ENCODE assay signal across 8 cellular contexts in the genomic region with DNA sequence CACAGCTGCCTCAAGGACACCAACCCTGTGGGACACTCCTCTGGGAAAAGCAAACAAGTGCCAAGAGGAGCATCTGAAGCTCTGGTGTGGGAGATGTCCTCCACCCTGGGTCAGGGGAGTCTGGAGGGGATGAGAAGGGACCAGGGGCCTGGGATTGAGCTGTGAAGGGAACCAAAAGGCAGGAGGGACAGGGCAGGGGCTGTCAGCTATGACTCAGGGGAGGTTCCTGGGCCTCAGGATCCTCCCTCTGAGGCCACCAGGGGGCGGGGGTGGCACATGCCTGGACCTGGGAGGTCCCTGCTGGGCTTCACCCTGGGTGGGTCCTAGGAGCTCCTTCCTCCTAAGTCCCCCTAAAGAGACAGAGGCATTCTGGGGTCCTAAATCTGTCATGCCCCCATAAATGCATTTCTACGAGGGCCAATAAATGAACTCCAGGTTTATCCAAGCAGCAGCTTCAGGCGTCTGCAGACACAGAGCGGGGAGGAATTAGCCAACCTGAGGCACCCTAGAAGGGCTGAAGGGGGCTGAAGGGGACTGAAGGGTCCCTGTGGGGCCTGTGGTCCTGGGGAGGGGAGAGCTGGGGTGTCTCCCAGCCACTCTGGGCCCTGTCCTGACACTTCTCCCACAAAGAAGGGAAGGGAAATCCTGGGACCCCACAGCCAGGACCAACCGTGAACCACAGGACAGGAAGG. TPM values are rescaled to one million over a fixed set of nuclear protein-coding genes. Genes with fewer than 3 reads are reported as not detected.
DNase-seq lines count a peak whose midpoint lies in the region; ATAC-seq and TF ChIP-seq lines count a peak whose summit lies in the region.

No MANE protein-coding gene starts in this region.

- intact Hi-C loops in Right ventricle myocardium superior (cut with DNase I) (loop anchor here (5.0 kb wide), 1 partner anchor 97 kb away; no protein-coding TSS in a partner anchor), Right ventricle myocardium inferior (cut with DNase I) (no loop called here)

- peaks cover 42% of the 10 kb centered on the region for H3K4me1 Mint-ChIP-seq in stimulated activated memory B cell treated with anti-CD40 and anti-IgM and Interleukin-4, amounts not matched to agents 10 μg/mL and 1 μg/mL and 100 μg/mL, for 72 hours

- TF ChIP-seq CTCF in fibroblast of pulmonary artery (IDR thresholded peaks at IDR 0.05; ENCODE audit: low read length, missing control alignments), result peak; percentile 47

- no peak for ATAC-seq in Right ventricle myocardium superior (ENCODE audit: poor library complexity)
- ATAC-seq in Right ventricle myocardium inferior, result no peak
- peak; percentile 86 for ATAC-seq in SK-N-SH treated with all-trans-retinoic acid at 6 μM for 48 hours
- peak; percentile 56 for ATAC-seq in stimulated activated memory B cell treated with anti-CD40 and anti-IgM and Interleukin-4, amounts not matched to agents 10 μg/mL and 1 μg/mL and 100 μg/mL, for 72 hours
- ATAC-seq in HG02885 (IDR thresholded peaks at IDR 0.05; ENCODE audit: poor library complexity, unreplicated experiment), result no peak

- no peak overlapping the region for H3K4me3 ChIP-seq in fibroblast of pulmonary artery (replicated peaks; ENCODE audit: low read depth, low read length)

- H3K9me3 Mint-ChIP-seq in stimulated activated memory B cell treated with anti-CD40 and anti-IgM and Interleukin-4, amounts not matched to agents 10 μg/mL and 1 μg/mL and 100 μg/mL, for 72 hours, result no peaks in the 10 kb centered on the region

- no peaks in the 10 kb centered on the region for H3K36me3 Mint-ChIP-seq in stimulated activated memory B cell treated with anti-CD40 and anti-IgM and Interleukin-4, amounts not matched to agents 10 μg/mL and 1 μg/mL and 100 μg/mL, for 72 hours

- DNase-seq in Right ventricle myocardium superior, result peak; percentile 50
- DNase-seq in Right ventricle myocardium inferior (ENCODE audit: missing footprints), result no peak
- DNase-seq in fibroblast of pulmonary artery (ENCODE audit: low read depth), result peak; percentile 21
- DNase-seq in H4 (ENCODE audit: low spot score), result no peak
- DNase-seq in NCI-H524 treated with DMSO at 0.1 percent for 48 hours (lab: John Stamatoyannopoulos, UW), result no peak

- H3K4me3 Mint-ChIP-seq in stimulated activated memory B cell treated with anti-CD40 and anti-IgM and Interleukin-4, amounts not matched to agents 10 μg/mL and 1 μg/mL and 100 μg/mL, for 72 hours, result no peak overlapping the region

- peaks cover 40% of the 10 kb centered on the region for H3K27me3 Mint-ChIP-seq in stimulated activated memory B cell treated with anti-CD40 and anti-IgM and Interleukin-4, amounts not matched to agents 10 μg/mL and 1 μg/mL and 100 μg/mL, for 72 hours

- no peak overlapping the region for H3K27ac Mint-ChIP-seq in stimulated activated memory B cell treated with anti-CD40 and anti-IgM and Interleukin-4, amounts not matched to agents 10 μg/mL and 1 μg/mL and 100 μg/mL, for 72 hours

TF ChIP-seq in SK-N-SH treated with all-trans-retinoic acid at 6 μM for 48 hours, 23 proteins besides CTCF, POLR2A, EP300 and RAD21:
- TF ChIP-seq ARNTL (CRISPR knock-in tag; IDR thresholded peaks at IDR 0.05; ENCODE audit: borderline replicate concordance, low read depth), result no peak

RNA-seq across cellular contexts. Expression of a gene that starts 31.9 kb away (rescaled TPM):
- total RNA-seq in Right ventricle myocardium superior (not detected), Right ventricle myocardium inferior (not detected)
- not detected in 2 replicates for total RNA-seq in H4 (2014; rRNA removed; shearing (Covaris generic))

Comparison
In these comparisons a context has a peak if more than half of its experiments do, and no peak if none do; other contexts are left out.
1. DNase-seq: peak in Right ventricle myocardium superior (single experiment) and fibroblast of pulmonary artery (single experiment); none in Right ventricle myocardium inferior (single experiment), H4 (single experiment) and NCI-H524 treated with DMSO at 0.1 percent for 48 hours (single experiment).
2. ATAC-seq: peak in SK-N-SH treated with all-trans-retinoic acid at 6 μM for 48 hours (single experiment) and stimulated activated memory B cell treated with anti-CD40 and anti-IgM and Interleukin-4, amounts not matched to agents 10 μg/mL and 1 μg/mL and 100 μg/mL, for 72 hours (single experiment); none in Right ventricle myocardium superior (single experiment), Right ventricle myocardium inferior (single experiment) and HG02885 (single experiment).